Comparison of ENCODE assay signal across 12 cellular contexts in genomic region chr1:218925777-218926176, GRCh38.
A peak's percentile ranks its signal among the peaks of the same experiment; 100 is the strongest.
DNase-seq lines count a peak whose midpoint lies in the region; ATAC-seq and TF ChIP-seq lines count a peak whose summit lies in the region.
"Had no signal": no experiment of that assay in that cellular context is flagged by ENCODE, and none has a peak within 500 bp of the region (broad histone marks: within the 10 kb centered on the region; RNA-seq: fewer than 3 reads in every experiment).

No MANE protein-coding gene starts in this region.

- no peaks in the 10 kb centered on the region for H3K36me3 ChIP-seq in WERI-Rb-1
- H3K36me3 ChIP-seq: BE2C had no signal

- no peaks in the 10 kb centered on the region for H3K9me3 ChIP-seq in WERI-Rb-1 (ENCODE audit: severe bottlenecking)
- H3K9me3 ChIP-seq: A549, BE2C had no signal

- H3K27ac Mint-ChIP-seq in nephron progenitor cell, result peak overlapping the region; percentile 10
- H3K27ac Mint-ChIP-seq in activated naive CD4-positive, alpha-beta T cell treated with anti-CD3 and anti-CD28 coated beads, Interleukin-2, amount 50 U/mL, for 72 hours, result no peak overlapping the region
- H3K27ac Mint-ChIP-seq in activated CD4-positive, alpha-beta T cell treated with anti-CD3 and anti-CD28 coated beads for 36 hours, result no peak overlapping the region
- H3K27ac Mint-ChIP-seq: CD4-positive, alpha-beta memory T cell had no signal

- POLR2A ChIA-PET in activated CD4-positive, alpha-beta T cell treated with anti-CD3 and anti-CD28 coated beads for 36 hours (lab: Charles Lee), result no interaction called here

- H3K4me1 Mint-ChIP-seq in nephron progenitor cell, result peaks cover 11% of the 10 kb centered on the region
- no peaks in the 10 kb centered on the region for H3K4me1 Mint-ChIP-seq in activated CD4-positive, alpha-beta T cell treated with anti-CD3 and anti-CD28 coated beads for 36 hours
- H3K4me1 Mint-ChIP-seq: CD4-positive, alpha-beta memory T cell had no signal

- CTCF ChIA-PET in activated CD4-positive, alpha-beta T cell treated with anti-CD3 and anti-CD28 coated beads for 36 hours (lab: Charles Lee), result no interaction called here

- H3K27me3 ChIP-seq in WERI-Rb-1 (ENCODE audit: insufficient read depth, low read depth, severe bottlenecking), result no peaks in the 10 kb centered on the region
- H3K27me3 ChIP-seq: BE2C had no signal

- DNase-seq in NCI-H524 (lab: John Stamatoyannopoulos, UW) (peak; percentile 9 to 66), WERI-Rb-1 (peak; percentile 42), nephron progenitor cell (no peak), retinal pigment epithelial cell (ENCODE audit: low read depth) (peak; percentile 31)
- no peak for DNase-seq in activated naive CD4-positive, alpha-beta T cell treated with anti-CD3 and anti-CD28 coated beads, Interleukin-2, amount 50 U/mL, for 72 hours (ENCODE audit: low spot score in 2 of 2)
- DNase-seq in activated CD4-positive, alpha-beta T cell treated with anti-CD3 and anti-CD28 coated beads for 36 hours, result no peak
- DNase-seq: BE2C; CD4-positive, alpha-beta memory T cell; H7 had no signal

- H3K27me3 Mint-ChIP-seq in nephron progenitor cell (ENCODE audit: low read depth, poor library complexity), result no peaks in the 10 kb centered on the region
- peaks cover 2% of the 10 kb centered on the region for H3K27me3 Mint-ChIP-seq in activated CD4-positive, alpha-beta T cell treated with anti-CD3 and anti-CD28 coated beads for 36 hours
- H3K27me3 Mint-ChIP-seq: CD4-positive, alpha-beta memory T cell had no signal

- ATAC-seq in activated naive CD4-positive, alpha-beta T cell treated with anti-CD3 and anti-CD28 coated beads, Interleukin-2, amount 50 U/mL, for 72 hours, result no peak
- no peak for ATAC-seq in activated CD4-positive, alpha-beta T cell treated with anti-CD3 and anti-CD28 coated beads for 36 hours
- no peak for ATAC-seq in HG03439 (IDR thresholded peaks at IDR 0.05; ENCODE audit: unreplicated experiment)
- ATAC-seq: A549 had no signal

- H3K9me3 Mint-ChIP-seq in nephron progenitor cell, result no peaks in the 10 kb centered on the region
- H3K9me3 Mint-ChIP-seq in activated naive CD4-positive, alpha-beta T cell treated with anti-CD3 and anti-CD28 coated beads, Interleukin-2, amount 50 U/mL, for 72 hours, result peaks cover 5 to 23% of the 10 kb centered on the region in 2 donors
- no peaks in the 10 kb centered on the region for H3K9me3 Mint-ChIP-seq in activated CD4-positive, alpha-beta T cell treated with anti-CD3 and anti-CD28 coated beads for 36 hours (ENCODE audit: low read depth)

- H3K4me3 ChIP-seq in WERI-Rb-1 (ENCODE audit: low read depth, low read length) (no peak overlapping the region), retinal pigment epithelial cell (ENCODE audit: low read length) (no peak overlapping the region)
- H3K4me3 ChIP-seq: A549 had no signal

- intact Hi-C loops in activated CD4-positive, alpha-beta T cell treated with anti-CD3 and anti-CD28 coated beads for 36 hours (cut with DNase I, micrococcal nuclease), result no loop called here

- peak overlapping the region; percentile 57 for H3K27ac ChIP-seq in WERI-Rb-1
- H3K27ac ChIP-seq: C4-2B had no signal

- H3K36me3 Mint-ChIP-seq in nephron progenitor cell (ENCODE audit: low read depth), result no peaks in the 10 kb centered on the region
- peaks cover 0 to 6% of the 10 kb centered on the region in 2 donors for H3K36me3 Mint-ChIP-seq in activated naive CD4-positive, alpha-beta T cell treated with anti-CD3 and anti-CD28 coated beads, Interleukin-2, amount 50 U/mL, for 72 hours
- H3K36me3 Mint-ChIP-seq in activated CD4-positive, alpha-beta T cell treated with anti-CD3 and anti-CD28 coated beads for 36 hours (ENCODE audit: low read depth), result no peaks in the 10 kb centered on the region
- H3K36me3 Mint-ChIP-seq: CD4-positive, alpha-beta memory T cell had no signal

- no peak overlapping the region for H3K4me3 Mint-ChIP-seq in nephron progenitor cell
- no peak overlapping the region for H3K4me3 Mint-ChIP-seq in activated CD4-positive, alpha-beta T cell treated with anti-CD3 and anti-CD28 coated beads for 36 hours
- H3K4me3 Mint-ChIP-seq: CD4-positive, alpha-beta memory T cell had no signal

- TF ChIP-seq CTCF in WERI-Rb-1 (IDR thresholded peaks at IDR 0.05; ENCODE audit: low read depth, low read length), result no peak
- no peak for TF ChIP-seq CTCF in nephron progenitor cell (IDR thresholded peaks at IDR 0.05)
- TF ChIP-seq CTCF in retinal pigment epithelial cell (conservative IDR thresholded peaks at IDR 0.05; ENCODE audit: low read depth, low read length), result no peak

Comparison
In these comparisons a context has a peak if more than half of its experiments do, and no peak if none do; other contexts are left out.
1. DNase-seq: peak in NCI-H524 (2 of 2), WERI-Rb-1 (single experiment) and retinal pigment epithelial cell (single experiment); none in nephron progenitor cell (single experiment), activated naive CD4-positive, alpha-beta T cell treated with anti-CD3 and anti-CD28 coated beads, Interleukin-2, amount 50 U/mL, for 72 hours (0 of 2) and activated CD4-positive, alpha-beta T cell treated with anti-CD3 and anti-CD28 coated beads for 36 hours (single experiment).